Comparison of ENCODE assay signal across 16 cellular contexts in the genomic region with DNA sequence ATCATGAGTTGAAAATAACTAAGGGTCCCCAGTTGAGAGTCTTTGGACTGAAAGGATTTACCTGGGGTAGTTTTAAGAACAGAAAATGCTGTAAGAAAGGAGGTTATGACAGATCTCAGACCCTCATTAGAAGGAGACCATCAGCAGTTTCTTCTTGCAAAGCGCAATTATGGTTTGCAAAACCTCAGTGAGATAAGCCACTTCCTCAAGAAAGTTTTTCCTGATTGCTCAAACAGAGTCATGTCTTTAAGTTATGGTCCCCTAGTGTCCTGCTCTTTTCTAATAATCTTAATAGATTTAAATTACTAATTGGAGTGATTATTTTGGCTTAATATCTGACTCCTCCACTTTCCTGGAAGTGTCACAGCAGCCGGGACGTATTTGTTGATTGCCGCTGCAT.
"Had no signal": no experiment of that assay in that cellular context is flagged by ENCODE, and none has a peak within 500 bp of the region (broad histone marks: within the 10 kb centered on the region; RNA-seq: fewer than 3 reads in every experiment).

No MANE protein-coding gene starts in this region.

- H3K9me3 ChIP-seq: colonic mucosa, thyroid gland had no signal

- H3K27me3 ChIP-seq: colonic mucosa, thyroid gland had no signal

- H3K36me3 ChIP-seq: colonic mucosa, thyroid gland had no signal

- DNase-seq: activated CD4-positive, alpha-beta T cell treated with anti-CD3 and anti-CD28 coated beads for 4 hours; activated CD8-positive, alpha-beta memory T cell treated with anti-CD3 and anti-CD28 coated beads, Interleukin-2, amount 50 U/mL, for 48 hours; activated CD8-positive, alpha-beta T cell treated with anti-CD3 and anti-CD28 coated beads, Interleukin-2, amount 10 ng/mL, durations not matched to agents 7 days and 5 days; activated naive CD4-positive, alpha-beta T cell; colonic mucosa; effector memory CD8-positive, alpha-beta T cell; glutamatergic neuron; immature natural killer cell; left cardiac atrium; naive B cell; posterior cingulate gyrus; small intestine; thyroid gland had no signal

- H3K4me1 ChIP-seq: colonic mucosa, thyroid gland had no signal

- ATAC-seq: activated CD8-positive, alpha-beta T cell treated with anti-CD3 and anti-CD28 coated beads, Interleukin-2, amount 10 ng/mL, durations not matched to agents 7 days and 5 days; effector memory CD8-positive, alpha-beta T cell; left cardiac atrium had no signal

- H3K27ac ChIP-seq: colonic mucosa, epithelial cell of prostate, thyroid gland, VCaP had no signal

- H3K4me3 ChIP-seq: colonic mucosa, lung, thyroid gland had no signal
